Comparison of ENCODE assay signal across 33 cellular contexts in genomic region chr7:144484445-144484844, GRCh38.
DNase-seq lines count a peak whose midpoint lies in the region; ATAC-seq, FAIRE-seq and TF ChIP-seq lines count a peak whose summit lies in the region.
"Had no signal": no experiment of that assay in that cellular context is flagged by ENCODE, and none has a peak within 500 bp of the region (broad histone marks: within the 10 kb centered on the region; RNA-seq: fewer than 3 reads in every experiment).

No MANE protein-coding gene starts in this region.

- no peaks in the 10 kb centered on the region for H3K4me1 ChIP-seq in HEK293 (ENCODE audit: control insufficient read depth, insufficient read depth, low read length)
- no peaks in the 10 kb centered on the region for H3K4me1 ChIP-seq in K562 (replicated peaks in 1 of 2; ENCODE audit: control insufficient read depth in 2 of 2, insufficient read depth in 2 of 2, low read length in 2 of 2)
- peaks cover 0 to 6% (median 2%) of the 10 kb centered on the region in 4 experiments; a peak in 4 of 7 replicates for H3K4me1 ChIP-seq in H1 (replicated peaks in 1 of 4; ENCODE audit: control insufficient read depth in 3 of 4, insufficient read depth in 4 of 4, low read length in 3 of 4)
- H3K4me1 ChIP-seq in ovary (ENCODE audit: insufficient read depth) = no peaks in the 10 kb centered on the region
- H3K4me1 ChIP-seq: A549; BE2C; BLaER1; BLaER1 treated with 17β-estradiol and CSF1 and Interleukin-3, amounts not matched to agents 10 nM and 100 nM; Caco-2 had no signal

- H2AK5ac ChIP-seq in H1 (ENCODE audit: low read depth, low read length) = no peak overlapping the region

- CTCF ChIA-PET in HEK293 (lab: Yijun Ruan, JAX) = no interaction called here
- CTCF ChIA-PET in K562 (lab: Yijun Ruan, JAX; ENCODE audit: low intra/inter-chr PET ratio) = no interaction called here
- CTCF ChIA-PET in H1 (lab: Charles Lee; ENCODE audit: partially characterized antibody) = no interaction called here

- no peak overlapping the region for H2BK15ac ChIP-seq in H1 (ENCODE audit: low read length)

- no peak overlapping the region for H4K8ac ChIP-seq in H1 (ENCODE audit: extremely low read depth, insufficient read depth, low read length)

- no peak overlapping the region for H3K23ac ChIP-seq in H1 (ENCODE audit: insufficient read length)

- no peak overlapping the region for H4K5ac ChIP-seq in H1 (ENCODE audit: insufficient read length, low read depth, low read length)

- H3K9ac ChIP-seq in K562 (ENCODE audit: insufficient read depth in 1 of 2, low read depth in 2 of 2, low read length in 2 of 2) (no peak overlapping the region), H1 (replicated peaks in 1 of 4; ENCODE audit: extremely low read depth in 1 of 4, low read depth in 3 of 4, low read length in 3 of 4) (no peak overlapping the region)
- H3K9ac ChIP-seq: BLaER1; BLaER1 treated with 17β-estradiol and CSF1 and Interleukin-3, amounts not matched to agents 10 nM and 100 nM had no signal

- in situ Hi-C loops in K562 (cut with MboI) = no loop called here

- no peak overlapping the region for H3K4ac ChIP-seq in H1 (replicated peaks; ENCODE audit: insufficient read length, low read depth, low read length)

- TF ChIP-seq EP300 in K562 (IDR thresholded peaks at IDR 0.05; ENCODE audit: low read length) (no peak), H1 (IDR thresholded peaks at IDR 0.05; ENCODE audit: borderline replicate concordance in 1 of 2, low read depth in 2 of 2, low read length in 2 of 2) (no peak), ovary (IDR thresholded peaks at IDR 0.05) (no peak)

- DNase-seq in D721Med (ENCODE audit: insufficient read length, low spot score) (no peak), K562 (ENCODE audit: extremely low read depth in 1 of 4, low spot score in 3 of 4) (no peak), H1 (ENCODE audit: low read depth in 1 of 2, low spot score in 2 of 2) (no peak), SIG-M5 (lab: John Stamatoyannopoulos, UW) (no peak), ovary (no peak)
- DNase-seq: 8988T; ACHN; AML-193; BE2C; C1 segment of cervical spinal cord; Caco-2; Calu3; CD4-positive, alpha-beta memory T cell; CD4-positive, alpha-beta T cell; CD4-positive, CD25-positive, alpha-beta regulatory T cell; CD8-positive, alpha-beta memory T cell; CD8-positive, alpha-beta T cell; COR-L47; DMS 273 treated with DMSO at 0.1 percent for 48 hours; DMS153; DMS53; DMS79; DMS79 treated with DMSO at 0.1 percent for 48 hours; DND-41; EL had no signal

- peak; percentile 21 for FAIRE-seq in D721Med (lab: Jason Lieb, UNC)
- FAIRE-seq in K562 (lab: Jason Lieb, UNC) = no peak
- FAIRE-seq in H1 (lab: Jason Lieb, UNC) = no peak
- FAIRE-seq: A549 had no signal

- intact Hi-C loops in K562 (cut with micrococcal nuclease) (no loop called here), ovary (cut with DNase I) (no loop called here)

- H2BK5ac ChIP-seq in H1 (ENCODE audit: low read depth, low read length) = no peak overlapping the region

- no peak for ATAC-seq in K562
- ATAC-seq in GM19035 (IDR thresholded peaks at IDR 0.05; ENCODE audit: unreplicated experiment) = no peak
- ATAC-seq in GM19395 (IDR thresholded peaks at IDR 0.05; ENCODE audit: unreplicated experiment) = no peak
- ATAC-seq: A549; CD8-positive, alpha-beta T cell had no signal

- H4K20me1 ChIP-seq in K562 (replicated peaks; ENCODE audit: control insufficient read depth, insufficient read depth, low read length) = no peaks in the 10 kb centered on the region
- no peaks in the 10 kb centered on the region for H4K20me1 ChIP-seq in H1 (replicated peaks in 1 of 2; ENCODE audit: control insufficient read depth in 1 of 2, insufficient read depth in 2 of 2, low read length in 2 of 2)
- H4K20me1 ChIP-seq: BLaER1; BLaER1 treated with 17β-estradiol and CSF1 and Interleukin-3, amounts not matched to agents 10 nM and 100 nM had no signal

- TF ChIP-seq CTCF in D721Med (IDR thresholded peaks at IDR 0.05; ENCODE audit: insufficient read depth, missing control alignments) (no peak), HEK293 (tag by site-specific recombination; IDR thresholded peaks at IDR 0.05) (no peak), K562 (IDR thresholded peaks at IDR 0.05 in 2 of 3, conservative IDR thresholded peaks at IDR 0.05 in 1 of 3; ENCODE audit: insufficient read depth in 2 of 3, low read depth in 1 of 3, low read length in 3 of 3) (no peak), H1 (IDR thresholded peaks at IDR 0.05; ENCODE audit: control extremely low read depth in 1 of 3, insufficient read depth in 1 of 3, low read depth in 1 of 3, low read length in 3 of 3) (no peak), ovary (IDR thresholded peaks at IDR 0.05) (no peak)

- H3K14ac ChIP-seq in H1 (ENCODE audit: insufficient read length) = no peak overlapping the region

- H2BK20ac ChIP-seq in H1 (ENCODE audit: low read length) = no peak overlapping the region

- BruUV-seq in K562 (replicated peaks; lab: Mats Ljungman, UMichigan) = no TSS peak

- H3K56ac ChIP-seq in H1 (replicated peaks; ENCODE audit: insufficient read length, low read depth, low read length) = no peak overlapping the region

- TF ChIP-seq POLR2A in K562 (conservative IDR thresholded peaks at IDR 0.05) (no peak), H1 (IDR thresholded peaks at IDR 0.05; ENCODE audit: control extremely low read depth in 1 of 2, low read depth in 2 of 2, low read length in 2 of 2) (no peak), ovary (IDR thresholded peaks at IDR 0.05) (no peak)

- H3K4me3 ChIP-seq in HEK293 (ENCODE audit: low read depth, low read length) (no peak overlapping the region), K562 (no peak overlapping the region), H1 (ENCODE audit: extremely low read depth in 1 of 4, insufficient read depth in 2 of 4, low read depth in 3 of 4, low read length in 4 of 4) (no peak overlapping the region), ovary (no peak overlapping the region)
- H3K4me3 ChIP-seq: A549; BLaER1; BLaER1 treated with 17β-estradiol and CSF1 and Interleukin-3, amounts not matched to agents 10 nM and 100 nM had no signal

- H2BK120ac ChIP-seq in H1 (replicated peaks; ENCODE audit: low read depth, low read length) = no peak overlapping the region

- TF ChIP-seq RAD21 in K562 (CRISPR knock-in tag; conservative IDR thresholded peaks at IDR 0.05 in 1 of 2, IDR thresholded peaks at IDR 0.05 in 1 of 2) = no peak
- no peak for TF ChIP-seq RAD21 in H1 (IDR thresholded peaks at IDR 0.05 in 1 of 2, conservative IDR thresholded peaks at IDR 0.05 in 1 of 2; ENCODE audit: low read depth in 2 of 2, low read length in 2 of 2)

- H3K18ac ChIP-seq in H1 (ENCODE audit: extremely low read depth, low read length) = no peak overlapping the region

- no peaks in the 10 kb centered on the region for H3K9me1 ChIP-seq in K562 (ENCODE audit: control insufficient read depth, insufficient read depth, low read length)

- H3K27ac ChIP-seq in HEK293 (ENCODE audit: extremely low read depth, low read depth, low read length) = no peak overlapping the region
- no peak overlapping the region for H3K27ac ChIP-seq in K562 (ENCODE audit: extremely low read depth, low read depth, low read length)
- H3K27ac ChIP-seq in H1 (ENCODE audit: low read depth, low read length) = no peak overlapping the region
- no peak overlapping the region for H3K27ac ChIP-seq in ovary
- H3K27ac ChIP-seq: 22Rv1; A549; BLaER1; BLaER1 treated with 17β-estradiol and CSF1 and Interleukin-3, amounts not matched to agents 10 nM and 100 nM; C4-2B had no signal

- H3K36me3 ChIP-seq in HEK293 (ENCODE audit: control insufficient read depth in 2 of 2, insufficient read depth in 1 of 2, low read length in 2 of 2) (no peaks in the 10 kb centered on the region), K562 (ENCODE audit: control insufficient read depth, insufficient read depth, low read length) (no peaks in the 10 kb centered on the region), H1 (ENCODE audit: control insufficient read depth in 2 of 4, insufficient read depth in 4 of 4, low read length in 3 of 4) (no peaks in the 10 kb centered on the region), ovary (no peaks in the 10 kb centered on the region)
- H3K36me3 ChIP-seq: BE2C; BLaER1; BLaER1 treated with 17β-estradiol and CSF1 and Interleukin-3, amounts not matched to agents 10 nM and 100 nM had no signal

- no peak overlapping the region for H4K91ac ChIP-seq in H1 (replicated peaks; ENCODE audit: insufficient read length, low read length)

- no peaks in the 10 kb centered on the region for H3K23me2 ChIP-seq in H1 (ENCODE audit: low read depth, low read length)

- H3K27me3 ChIP-seq in K562 (ENCODE audit: control insufficient read depth in 2 of 2, insufficient read depth in 2 of 2, low read length in 2 of 2) = no peaks in the 10 kb centered on the region
- H3K27me3 ChIP-seq in H1 (replicated peaks in 1 of 4; ENCODE audit: control insufficient read depth in 3 of 4, extremely low read depth in 1 of 4, insufficient read depth in 3 of 4, low read length in 3 of 4) = no peaks in the 10 kb centered on the region
- H3K27me3 ChIP-seq in ovary = no peaks in the 10 kb centered on the region
- H3K27me3 ChIP-seq: BE2C; BLaER1; BLaER1 treated with 17β-estradiol and CSF1 and Interleukin-3, amounts not matched to agents 10 nM and 100 nM had no signal

- no peak overlapping the region for H3K4me2 ChIP-seq in K562 (ENCODE audit: insufficient read depth, low read length)
- H3K4me2 ChIP-seq in H1 (ENCODE audit: insufficient read depth in 1 of 2, low read depth in 2 of 2, low read length in 2 of 2) = no peak overlapping the region
- H3K4me2 ChIP-seq: A549; BLaER1; BLaER1 treated with 17β-estradiol and CSF1 and Interleukin-3, amounts not matched to agents 10 nM and 100 nM had no signal

- 0% methylated on average over 2 of the region's 2 CpGs for WGBS in K562 (ENCODE audit: insufficient coverage, low coverage, missing lambda C conversion rate)
- WGBS in H1 (ENCODE audit: extremely low coverage in 1 of 2, insufficient coverage in 1 of 2, insufficient read length in 1 of 2, insufficient replicate concordance in 2 of 2, low coverage in 1 of 2, low lambda C conversion rate in 2 of 2, missing lambda C conversion rate in 1 of 2), 2 experiments = 86% methylated on average over 2 of the region's 2 CpGs; no CpG with 5 or more reads in 1 of the 2 experiments
- 91 to 96% (median 93%) methylated on average over 2 of the region's 2 CpGs for WGBS in ovary, 3 donors

- H3K79me2 ChIP-seq in K562 (ENCODE audit: control insufficient read depth, insufficient read depth, low read length) = no peaks in the 10 kb centered on the region
- H3K79me2 ChIP-seq in H1 (ENCODE audit: control insufficient read depth in 1 of 2, insufficient read depth in 2 of 2, low read length in 2 of 2) = no peaks in the 10 kb centered on the region

- no peak overlapping the region for H2BK12ac ChIP-seq in H1 (ENCODE audit: low read depth, low read length)

- H2AFZ ChIP-seq in K562 (ENCODE audit: low read depth, low read length) (no peak overlapping the region), H1 (ENCODE audit: low read length) (no peak overlapping the region)

- H3K9me3 ChIP-seq in HEK293 (ENCODE audit: control insufficient read depth, insufficient read depth, low read depth, low read length) (no peaks in the 10 kb centered on the region), K562 (replicated peaks; ENCODE audit: control insufficient read depth, insufficient read depth, low read depth, low read length) (no peaks in the 10 kb centered on the region; the same call in 1 of the 2 replicates), H1 (ENCODE audit: insufficient read depth in 2 of 2, low read depth in 1 of 2, low read length in 1 of 2) (no peaks in the 10 kb centered on the region), ovary (no peaks in the 10 kb centered on the region)
- H3K9me3 ChIP-seq: A549, BE2C, BLaER1, Caco-2 had no signal

- POLR2A ChIA-PET in HEK293 (lab: Yijun Ruan, JAX) (no interaction called here), K562 (lab: Yijun Ruan, JAX) (no interaction called here), H1 (lab: Charles Lee; ENCODE audit: partially characterized antibody) (no interaction called here)

- H3K79me1 ChIP-seq in H1 (ENCODE audit: low read depth, low read length) = no peaks in the 10 kb centered on the region
